1 cellular context compared by ENCODE assay signal in the genomic region with DNA sequence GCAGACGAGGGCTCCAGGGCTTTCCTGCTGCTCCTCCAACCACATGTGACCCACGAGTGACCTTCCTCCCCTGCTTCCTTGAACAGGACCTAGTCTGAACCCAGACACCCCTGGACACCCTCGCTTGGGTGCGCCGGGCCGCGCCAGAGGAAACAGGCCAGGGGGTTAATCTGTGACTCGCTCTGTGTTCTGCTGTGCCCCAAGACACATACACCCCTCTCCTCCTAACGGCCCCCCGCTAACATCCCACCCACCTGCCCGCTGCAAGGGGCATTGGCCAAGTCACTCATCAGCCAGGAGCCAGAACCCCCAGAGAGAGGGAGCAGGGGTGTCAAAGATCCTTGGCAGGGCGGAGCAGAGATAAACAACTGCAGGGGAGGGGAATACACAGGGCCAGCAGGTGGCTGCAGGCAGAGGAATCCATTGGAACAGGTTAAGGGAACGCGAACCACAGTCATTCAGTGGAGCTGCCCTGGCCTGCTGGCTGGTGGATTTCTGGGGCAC.
TF ChIP-seq lines count a peak whose summit lies in the region.

No MANE protein-coding gene starts in this region.

TF ChIP-seq in IMR-90, 13 proteins besides CTCF, POLR2A, EP300 and RAD21 (continued from another document):
- TF ChIP-seq FOS (IDR thresholded peaks at IDR 0.05; ENCODE audit: low read depth, low read length) (no peak), RFX5 (IDR thresholded peaks at IDR 0.05; ENCODE audit: low read depth, low read length) (no peak), SMC3 (IDR thresholded peaks at IDR 0.05; ENCODE audit: low read depth, low read length) (no peak), CHD1 (IDR thresholded peaks at IDR 0.05; ENCODE audit: low read depth, low read length) (no peak), MAFK (IDR thresholded peaks at IDR 0.05; ENCODE audit: low read depth, low read length) (no peak)
- TF ChIP-seq, protein P1, sequence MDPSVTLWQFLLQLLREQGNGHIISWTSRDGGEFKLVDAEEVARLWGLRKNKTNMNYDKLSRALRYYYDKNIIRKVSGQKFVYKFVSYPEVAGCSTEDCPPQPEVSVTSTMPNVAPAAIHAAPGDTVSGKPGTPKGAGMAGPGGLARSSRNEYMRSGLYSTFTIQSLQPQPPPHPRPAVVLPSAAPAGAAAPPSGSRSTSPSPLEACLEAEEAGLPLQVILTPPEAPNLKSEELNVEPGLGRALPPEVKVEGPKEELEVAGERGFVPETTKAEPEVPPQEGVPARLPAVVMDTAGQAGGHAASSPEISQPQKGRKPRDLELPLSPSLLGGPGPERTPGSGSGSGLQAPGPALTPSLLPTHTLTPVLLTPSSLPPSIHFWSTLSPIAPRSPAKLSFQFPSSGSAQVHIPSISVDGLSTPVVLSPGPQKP (IDR thresholded peaks at IDR 0.05; ENCODE audit: borderline replicate concordance, low read depth, low read length), result no peak
